Comparison of ENCODE assay signal across 12 cellular contexts in genomic region chr2:236166157-236166780, GRCh38. TPM values are rescaled to one million over a fixed set of nuclear protein-coding genes. Genes with fewer than 3 reads are reported as not detected.
A peak's percentile ranks its signal among the peaks of the same experiment; 100 is the strongest.
DNase-seq lines count a peak whose midpoint lies in the region; ATAC-seq and TF ChIP-seq lines count a peak whose summit lies in the region.
"Had no signal": no experiment of that assay in that cellular context is flagged by ENCODE, and none has a peak within 500 bp of the region (broad histone marks: within the 10 kb centered on the region; RNA-seq: fewer than 3 reads in every experiment).

No MANE protein-coding gene starts in this region.

- H3K36me3 Mint-ChIP-seq in natural killer cell: no peaks in the 10 kb centered on the region
- H3K36me3 Mint-ChIP-seq in activated T-helper 2 cell treated with anti-CD3 and anti-CD28 coated beads, Interferon-gamma antibody, Interleukin-2, Interleukin-4, amounts not matched to agents 10 μg/mL and 5 μg/mL and 100 μg/mL, durations not matched to agents 14 hours and 24 hours and 36 hours (ENCODE audit: low read depth): no peaks in the 10 kb centered on the region

- no peak overlapping the region for H3K27ac Mint-ChIP-seq in natural killer cell
- no peak overlapping the region for H3K27ac Mint-ChIP-seq in activated T-helper 2 cell treated with anti-CD3 and anti-CD28 coated beads, Interferon-gamma antibody, Interleukin-2, Interleukin-4, amounts not matched to agents 10 μg/mL and 5 μg/mL and 100 μg/mL, durations not matched to agents 14 hours and 24 hours and 36 hours
- H3K27ac Mint-ChIP-seq: dendritic cell treated with granulocyte-macrophage colony-stimulating factor and Interleukin-4, amounts not matched to agents 40 ng/mL and 50 ng/mL, for 4 days had no signal

- no peaks in the 10 kb centered on the region for H3K36me3 ChIP-seq in H7 (replicated peaks; ENCODE audit: control insufficient read depth, insufficient read depth, low read length)
- H3K36me3 ChIP-seq: ovary had no signal

- H3K27ac ChIP-seq in AG04450 (ENCODE audit: low read depth, low read length) (no peak overlapping the region), coronary artery (no peak overlapping the region)
- H3K27ac ChIP-seq: ovary had no signal

- no peak for DNase-seq in AG04450 (ENCODE audit: low read depth, low spot score)
- peak; percentile 75 for DNase-seq in H7
- peak; percentile 41 for DNase-seq in coronary artery (ENCODE audit: low spot score)
- no peak for DNase-seq in natural killer cell
- no peak for DNase-seq in NCI-H526 treated with DMSO at 0.1 percent for 48 hours (lab: John Stamatoyannopoulos, UW)
- no peak for DNase-seq in hippocampal formation (lab: John Stamatoyannopoulos, UW)
- no peak for DNase-seq in activated T-helper 2 cell treated with anti-CD3 and anti-CD28 coated beads, Interferon-gamma antibody, Interleukin-2, Interleukin-4, amounts not matched to agents 10 μg/mL and 5 μg/mL and 100 μg/mL, durations not matched to agents 14 hours and 24 hours and 36 hours (ENCODE audit: low spot score)
- no peak for DNase-seq in HT-29 (ENCODE audit: low spot score)
- DNase-seq: ovary, substantia nigra, T-helper 9 cell had no signal

- H3K4me3 ChIP-seq in AG04450 (ENCODE audit: low read depth, low read length) (peak overlapping the region; percentile 38), H7 (ENCODE audit: insufficient read depth, low read depth, low read length) (peak overlapping the region; percentile 66), coronary artery (peak overlapping the region; percentile 68)

- peaks cover 19% of the 10 kb centered on the region; the same call in 1 of the 2 replicates for H3K9me3 ChIP-seq in AG04450 (ENCODE audit: control insufficient read depth, insufficient read depth, low read length)
- H3K9me3 ChIP-seq: ovary had no signal

- CTCF ChIA-PET in AG04450 (lab: Charles Lee): interaction anchor here (0.8 to 2.5 kb wide), 4 partner anchors 10 to 386 kb away, joined by 3 to 14 read pairs (median 9); no protein-coding TSS in a partner anchor

- no peak for ATAC-seq in natural killer cell

- H3K27me3 Mint-ChIP-seq in natural killer cell (ENCODE audit: low read depth in 2 of 2): peaks cover 43 to 45% of the 10 kb centered on the region in 2 donors
- peaks cover 64% of the 10 kb centered on the region for H3K27me3 Mint-ChIP-seq in activated T-helper 2 cell treated with anti-CD3 and anti-CD28 coated beads, Interferon-gamma antibody, Interleukin-2, Interleukin-4, amounts not matched to agents 10 μg/mL and 5 μg/mL and 100 μg/mL, durations not matched to agents 14 hours and 24 hours and 36 hours (ENCODE audit: low read depth)

- peaks cover 6 to 7% of the 10 kb centered on the region in 2 donors for H3K4me1 Mint-ChIP-seq in natural killer cell
- H3K4me1 Mint-ChIP-seq in activated T-helper 2 cell treated with anti-CD3 and anti-CD28 coated beads, Interferon-gamma antibody, Interleukin-2, Interleukin-4, amounts not matched to agents 10 μg/mL and 5 μg/mL and 100 μg/mL, durations not matched to agents 14 hours and 24 hours and 36 hours (ENCODE audit: low read depth): no peaks in the 10 kb centered on the region

- POLR2A ChIA-PET in AG04450 (lab: Yijun Ruan, JAX): no interaction called here

- peaks cover 92% of the 10 kb centered on the region for H3K27me3 ChIP-seq in AG04450 (ENCODE audit: control insufficient read depth, insufficient read depth, low read length)
- H3K27me3 ChIP-seq in H7 (ENCODE audit: control insufficient read depth, insufficient read depth, low read length): peaks cover 93% of the 10 kb centered on the region

- peak overlapping the region; percentile 53 for H3K4me3 Mint-ChIP-seq in natural killer cell
- no peak overlapping the region for H3K4me3 Mint-ChIP-seq in activated T-helper 2 cell treated with anti-CD3 and anti-CD28 coated beads, Interferon-gamma antibody, Interleukin-2, Interleukin-4, amounts not matched to agents 10 μg/mL and 5 μg/mL and 100 μg/mL, durations not matched to agents 14 hours and 24 hours and 36 hours (ENCODE audit: low read depth)
- H3K4me3 Mint-ChIP-seq: dendritic cell treated with granulocyte-macrophage colony-stimulating factor and Interleukin-4, amounts not matched to agents 40 ng/mL and 50 ng/mL, for 4 days had no signal

- TF ChIP-seq CTCF in AG04450 (IDR thresholded peaks at IDR 0.05; ENCODE audit: low read depth, low read length) (no peak), coronary artery (IDR thresholded peaks at IDR 0.05) (no peak), natural killer cell (IDR thresholded peaks at IDR 0.05) (no peak)

- intact Hi-C loops in natural killer cell (cut with micrococcal nuclease): no loop called here
- intact Hi-C loops in activated T-helper 2 cell treated with anti-CD3 and anti-CD28 coated beads, Interferon-gamma antibody, Interleukin-2, Interleukin-4, amounts not matched to agents 10 μg/mL and 5 μg/mL and 100 μg/mL, durations not matched to agents 14 hours and 24 hours and 36 hours (cut with micrococcal nuclease): loop anchor here (5.0 kb wide), 2 partner anchors 499 to 674 kb away; partner anchors contain the start of gene AGAP1

- H3K9me3 Mint-ChIP-seq in natural killer cell: no peaks in the 10 kb centered on the region
- no peaks in the 10 kb centered on the region for H3K9me3 Mint-ChIP-seq in activated T-helper 2 cell treated with anti-CD3 and anti-CD28 coated beads, Interferon-gamma antibody, Interleukin-2, Interleukin-4, amounts not matched to agents 10 μg/mL and 5 μg/mL and 100 μg/mL, durations not matched to agents 14 hours and 24 hours and 36 hours
- H3K9me3 Mint-ChIP-seq: dendritic cell treated with granulocyte-macrophage colony-stimulating factor and Interleukin-4, amounts not matched to agents 40 ng/mL and 50 ng/mL, for 4 days had no signal

RNA-seq across cellular contexts. Expression of gene GBX2, which starts 1.9 kb away (rescaled TPM):
- polyA plus RNA-seq in AG04450 (2011; rRNA removed): not detected in 2 replicates
- polyA minus RNA-seq in AG04450 (2011; rRNA and poly(A)+ RNA removed): not detected in 2 replicates
- 24.4 and 27.3 TPM in 2 replicates for total RNA-seq in H7 (2014; rRNA removed; shearing (Covaris generic))
- not detected for total RNA-seq in natural killer cell
- not detected in 2 replicates for total RNA-seq in activated T-helper 2 cell treated with anti-CD3 and anti-CD28 coated beads, Interferon-gamma antibody, Interleukin-2, Interleukin-4, amounts not matched to agents 10 μg/mL and 5 μg/mL and 100 μg/mL, durations not matched to agents 14 hours and 24 hours and 36 hours
- not detected in 2 replicates for total RNA-seq in HT-29 (2014; rRNA removed; shearing (Covaris generic))
- total RNA-seq: ovary had no signal
- polyA plus RNA-seq: ovary had no signal

Comparison
In these comparisons a context has a peak if more than half of its experiments do, and no peak if none do; other contexts are left out.
1. DNase-seq: peak in H7 (single experiment) and coronary artery (single experiment); none in AG04450 (single experiment), natural killer cell (single experiment), NCI-H526 treated with DMSO at 0.1 percent for 48 hours (single experiment), hippocampal formation (0 of 2), activated T-helper 2 cell treated with anti-CD3 and anti-CD28 coated beads, Interferon-gamma antibody, Interleukin-2, Interleukin-4, amounts not matched to agents 10 μg/mL and 5 μg/mL and 100 μg/mL, durations not matched to agents 14 hours and 24 hours and 36 hours (single experiment) and HT-29 (single experiment).
2. RNA of gene GBX2, which starts 1.9 kb away (total RNA-seq): 24.4 to 27.3 TPM in H7; not detected in natural killer cell, not detected in activated T-helper 2 cell treated with anti-CD3 and anti-CD28 coated beads, Interferon-gamma antibody, Interleukin-2, Interleukin-4, amounts not matched to agents 10 μg/mL and 5 μg/mL and 100 μg/mL, durations not matched to agents 14 hours and 24 hours and 36 hours and not detected in HT-29; every median in the first group is over 10 times any median in the second.
3. Peak in every context shown above with its lines, with median percentiles within 50 percentile points of each other: H3K4me3 ChIP-seq.